Comparison of ENCODE assay signal across 1 cellular context in genomic region chr18:3051718-3052410, GRCh38.
A peak's percentile ranks its signal among the peaks of the same experiment; 100 is the strongest.
TF ChIP-seq lines count a peak whose summit lies in the region.

No MANE protein-coding gene starts in this region.

TF ChIP-seq in HepG2, 621 proteins besides CTCF, POLR2A, EP300 and RAD21 (continued from another document and continues in another):
- TF ChIP-seq ZNF687 (CRISPR knock-in tag; IDR thresholded peaks at IDR 0.05) (peak; percentile 14; the same call in 1 of the 2 replicates), ZNF12 (CRISPR knock-in tag; IDR thresholded peaks at IDR 0.05) (0 out of 2 replicates have a peak, but pooled peaks have one; percentile 71), MEIS2 (CRISPR knock-in tag; IDR thresholded peaks at IDR 0.05) (peak; percentile 73; the same call in 1 of the 2 replicates), ZNF552 (CRISPR knock-in tag; IDR thresholded peaks at IDR 0.05; ENCODE audit: borderline replicate concordance) (no peak), ZBTB25 (CRISPR knock-in tag; IDR thresholded peaks at IDR 0.05) (0 out of 2 replicates have a peak, but pooled peaks have one; percentile 35), ETV6 (CRISPR knock-in tag; conservative IDR thresholded peaks at IDR 0.05) (peak; percentile 95), DMTF1 (CRISPR knock-in tag; IDR thresholded peaks at IDR 0.05) (no peak), ARHGAP35 (CRISPR knock-in tag; IDR thresholded peaks at IDR 0.05; ENCODE audit: borderline replicate concordance) (no peak), NR2F2 (IDR thresholded peaks at IDR 0.05; ENCODE audit: borderline replicate concordance, low read depth) (peak; percentile 77; the same call in 1 of the 2 replicates), ZNF784 (CRISPR knock-in tag; IDR thresholded peaks at IDR 0.05; ENCODE audit: borderline replicate concordance) (no peak), SIX4 (CRISPR knock-in tag; IDR thresholded peaks at IDR 0.05) (peak; percentile 40; the same call in 1 of the 2 replicates), NRL (CRISPR knock-in tag; IDR thresholded peaks at IDR 0.05; ENCODE audit: borderline replicate concordance) (no peak), MED8 (CRISPR knock-in tag; IDR thresholded peaks at IDR 0.05; ENCODE audit: insufficient replicate concordance) (peak; percentile 83), ZNF24 (IDR thresholded peaks at IDR 0.05) (0 out of 2 replicates have a peak, but pooled peaks have one; percentile 53), ZHX2 (IDR thresholded peaks at IDR 0.05; ENCODE audit: low read depth) (no peak), ZHX2 (CRISPR knock-in tag; IDR thresholded peaks at IDR 0.05; ENCODE audit: borderline replicate concordance) (no peak), ZSCAN20 (CRISPR knock-in tag; IDR thresholded peaks at IDR 0.05; ENCODE audit: borderline replicate concordance) (no peak), NFIC (IDR thresholded peaks at IDR 0.05; ENCODE audit: low read length) (peak; percentile 94), ZNF264 (CRISPR knock-in tag; IDR thresholded peaks at IDR 0.05) (peak; percentile 79), ZNF891 (CRISPR knock-in tag; IDR thresholded peaks at IDR 0.05) (no peak), ZBTB38 (CRISPR knock-in tag; IDR thresholded peaks at IDR 0.05) (no peak), HDAC6 (IDR thresholded peaks at IDR 0.05; ENCODE audit: low read depth, low read length) (no peak), ZNF343 (CRISPR knock-in tag; IDR thresholded peaks at IDR 0.05) (no peak), ZNF232 (CRISPR knock-in tag; IDR thresholded peaks at IDR 0.05; ENCODE audit: borderline replicate concordance) (peak; percentile 82; the same call in 1 of the 2 replicates), POGZ (CRISPR knock-in tag; IDR thresholded peaks at IDR 0.05) (peak; percentile 66; the same call in 1 of the 2 replicates), GATAD1 (CRISPR knock-in tag; IDR thresholded peaks at IDR 0.05) (peak; percentile 70), NFYC (CRISPR knock-in tag; IDR thresholded peaks at IDR 0.05) (peak; percentile 35; the same call in 1 of the 2 replicates), NKX3-1 (CRISPR knock-in tag; IDR thresholded peaks at IDR 0.05) (0 out of 2 replicates have a peak, but pooled peaks have one; percentile 8), ZMYM2 (CRISPR knock-in tag; IDR thresholded peaks at IDR 0.05) (peak; percentile 80; the same call in 1 of the 2 replicates), ZEB1 (IDR thresholded peaks at IDR 0.05; ENCODE audit: insufficient replicate concordance, low read depth) (peak; percentile 30), KDM5B (CRISPR knock-in tag; IDR thresholded peaks at IDR 0.05; ENCODE audit: borderline replicate concordance) (no peak), TBL1XR1 (IDR thresholded peaks at IDR 0.05; ENCODE audit: borderline replicate concordance, low read length, partially characterized antibody) (peak; percentile 98), AFF4 (CRISPR knock-in tag; IDR thresholded peaks at IDR 0.05) (no peak), ZSCAN5A (CRISPR knock-in tag; IDR thresholded peaks at IDR 0.05; ENCODE audit: borderline replicate concordance) (peak; percentile 83; the same call in 1 of the 2 replicates), THAP9 (CRISPR knock-in tag; IDR thresholded peaks at IDR 0.05; ENCODE audit: borderline replicate concordance) (no peak)
